ENCODE assay signal across 20 cellular contexts in genomic region chr2:66535574-66536289, GRCh38.
DNase-seq lines count a peak whose midpoint lies in the region; FAIRE-seq and TF ChIP-seq lines count a peak whose summit lies in the region.
"Had no signal": no experiment of that assay in that cellular context is flagged by ENCODE, and none has a peak within 500 bp of the region (broad histone marks: within the 10 kb centered on the region; RNA-seq: fewer than 3 reads in every experiment).

No MANE protein-coding gene starts in this region.

- H2AFZ ChIP-seq in neural progenitor cell (replicated peaks) = no peak overlapping the region

- H3K4me3 ChIP-seq in endodermal cell (ENCODE audit: low read length) = peak overlapping the region; percentile 27
- no peak overlapping the region for H3K4me3 ChIP-seq in neural progenitor cell
- no peak overlapping the region for H3K4me3 ChIP-seq in ovary
- H3K4me3 ChIP-seq: HAP-1, SJCRH30 had no signal

- H3K36me3 Mint-ChIP-seq in endodermal cell (ENCODE audit: low read depth) (no peaks in the 10 kb centered on the region), neural progenitor cell (peaks cover 2% of the 10 kb centered on the region)
- H3K36me3 Mint-ChIP-seq: CD8-positive, alpha-beta T cell; IgD-negative memory B cell had no signal

- TF ChIP-seq CTCF in endodermal cell (conservative IDR thresholded peaks at IDR 0.05) = no peak
- no peak for TF ChIP-seq CTCF in neural progenitor cell (IDR thresholded peaks at IDR 0.05)
- TF ChIP-seq CTCF in ovary (IDR thresholded peaks at IDR 0.05) = no peak

- peak; percentile 32 for DNase-seq in NCI-H82 (lab: John Stamatoyannopoulos, UW)
- DNase-seq in NCI-H82 treated with DMSO at 0.1 percent for 48 hours (lab: John Stamatoyannopoulos, UW; ENCODE audit: unreplicated experiment) = no peak
- DNase-seq in endodermal cell = no peak
- DNase-seq in neural progenitor cell (ENCODE audit: low spot score) = no peak
- DNase-seq in substantia nigra (lab: John Stamatoyannopoulos, UW) = no peak
- DNase-seq in activated CD4-positive, alpha-beta T cell treated with anti-CD3 and anti-CD28 coated beads for 1 hour = no peak
- no peak for DNase-seq in ovary
- DNase-seq in RCC 7860 (ENCODE audit: low spot score) = no peak
- DNase-seq: 8988T; CD8-positive, alpha-beta T cell; DMS79 treated with DMSO at 0.1 percent for 48 hours; NCI-H1105 treated with DMSO at 0.1 percent for 48 hours; NCI-H187; NCI-H226; NCI-H69; OCI-M1; SJCRH30 had no signal

- H3K9me3 Mint-ChIP-seq in endodermal cell = no peaks in the 10 kb centered on the region
- no peaks in the 10 kb centered on the region for H3K9me3 Mint-ChIP-seq in neural progenitor cell
- H3K9me3 Mint-ChIP-seq: CD8-positive, alpha-beta T cell had no signal

- no peak overlapping the region for H3K4me2 ChIP-seq in neural progenitor cell

- intact Hi-C loops in ovary (cut with DNase I) = no loop called here

- TF ChIP-seq EP300 in ovary (IDR thresholded peaks at IDR 0.05) = no peak

- H3K27ac ChIP-seq in endodermal cell (ENCODE audit: low read depth, low read length) (peak overlapping the region; percentile 45), neural progenitor cell (no peak overlapping the region), substantia nigra (ENCODE audit: low read depth, low read length, poor library complexity, severe bottlenecking) (no peak overlapping the region), ovary (no peak overlapping the region)
- H3K27ac ChIP-seq: RWPE1, SJCRH30 had no signal

- H3K4me3 Mint-ChIP-seq in endodermal cell (no peak overlapping the region), neural progenitor cell (peak overlapping the region; percentile 30)
- H3K4me3 Mint-ChIP-seq: CD8-positive, alpha-beta T cell; IgD-negative memory B cell had no signal

- peaks cover 20% of the 10 kb centered on the region for H3F3A ChIP-seq in neural progenitor cell (ENCODE audit: low read depth)

- H3K4me1 Mint-ChIP-seq in endodermal cell (peaks cover 32% of the 10 kb centered on the region), neural progenitor cell (peaks cover 40% of the 10 kb centered on the region)
- H3K4me1 Mint-ChIP-seq: IgD-negative memory B cell had no signal

- no peaks in the 10 kb centered on the region for H4K20me1 ChIP-seq in neural progenitor cell (ENCODE audit: low read depth)

- H3K36me3 ChIP-seq in endodermal cell (ENCODE audit: control insufficient read depth, insufficient read depth, low read length) (no peaks in the 10 kb centered on the region), neural progenitor cell (no peaks in the 10 kb centered on the region), ovary (no peaks in the 10 kb centered on the region)
- H3K36me3 ChIP-seq: HAP-1, SJCRH30 had no signal

- no peaks in the 10 kb centered on the region for H3K79me2 ChIP-seq in neural progenitor cell (ENCODE audit: low read depth)

- H3K27me3 ChIP-seq in endodermal cell (ENCODE audit: control insufficient read depth, insufficient read depth, low read length, poor library complexity, severe bottlenecking) = no peaks in the 10 kb centered on the region
- no peaks in the 10 kb centered on the region for H3K27me3 ChIP-seq in neural progenitor cell
- no peaks in the 10 kb centered on the region for H3K27me3 ChIP-seq in ovary
- H3K27me3 ChIP-seq: SJCRH30 had no signal

- H3K27ac Mint-ChIP-seq in endodermal cell = no peak overlapping the region
- H3K27ac Mint-ChIP-seq in neural progenitor cell = peak overlapping the region; percentile 91
- H3K27ac Mint-ChIP-seq: CD8-positive, alpha-beta T cell; IgD-negative memory B cell had no signal

- H3K9ac ChIP-seq in endodermal cell (ENCODE audit: extremely low read depth, low read length, poor library complexity, severe bottlenecking) (no peak overlapping the region), neural progenitor cell (no peak overlapping the region)

- H3K4me1 ChIP-seq in endodermal cell (ENCODE audit: control insufficient read depth, insufficient read depth, low read length) (peaks cover 18% of the 10 kb centered on the region), neural progenitor cell (peaks cover 49% of the 10 kb centered on the region), ovary (ENCODE audit: insufficient read depth) (peaks cover 7% of the 10 kb centered on the region)
- H3K4me1 ChIP-seq: SJCRH30 had no signal

- no peak for TF ChIP-seq POLR2A in ovary (IDR thresholded peaks at IDR 0.05)

- H3K27me3 Mint-ChIP-seq in endodermal cell (ENCODE audit: insufficient read depth) = peaks cover 8% of the 10 kb centered on the region
- H3K27me3 Mint-ChIP-seq in neural progenitor cell (ENCODE audit: insufficient read depth, low read depth) = peaks cover 3% of the 10 kb centered on the region

- whole genome bisulfite sequencing in endodermal cell (ENCODE audit: insufficient coverage in 1 of 2, insufficient read length in 1 of 2), 2 experiments = 86 to 100% methylated on average over 1 to 2 of the region's 3 CpGs
- 48 to 66% (median 64%) methylated on average over 3 of the region's 3 CpGs for WGBS in ovary, 3 donors

- FAIRE-seq in RCC 7860 (lab: Jason Lieb, UNC) = no peak

- H3K9me3 ChIP-seq in endodermal cell (ENCODE audit: control insufficient read depth, low read length) (no peaks in the 10 kb centered on the region), neural progenitor cell (ENCODE audit: low read depth) (no peaks in the 10 kb centered on the region), ovary (no peaks in the 10 kb centered on the region)
- H3K9me3 ChIP-seq: HAP-1, SJCRH30 had no signal
